ENCODE assay signal across 14 cellular contexts in genomic region chr12:79883216-79883615, GRCh38. TPM values are rescaled to one million over a fixed set of nuclear protein-coding genes. Genes with fewer than 3 reads are reported as not detected.
DNase-seq lines count a peak whose midpoint lies in the region; ATAC-seq, FAIRE-seq and TF ChIP-seq lines count a peak whose summit lies in the region.
"Had no signal": no experiment of that assay in that cellular context is flagged by ENCODE, and none has a peak within 500 bp of the region (broad histone marks: within the 10 kb centered on the region; RNA-seq: fewer than 3 reads in every experiment).

No MANE protein-coding gene starts in this region.

- no peaks in the 10 kb centered on the region for H3K27me3 Mint-ChIP-seq in dendritic cell treated with granulocyte-macrophage colony-stimulating factor and Interleukin-4, amounts not matched to agents 40 ng/mL and 50 ng/mL, for 4 days
- H3K27me3 Mint-ChIP-seq: CD4-positive, alpha-beta memory T cell had no signal

- H3K27ac Mint-ChIP-seq in dendritic cell treated with granulocyte-macrophage colony-stimulating factor and Interleukin-4, amounts not matched to agents 40 ng/mL and 50 ng/mL, for 4 days, result peak overlapping the region; percentile 65

- intact Hi-C loops in dendritic cell treated with granulocyte-macrophage colony-stimulating factor and Interleukin-4, amounts not matched to agents 40 ng/mL and 50 ng/mL, for 4 days (cut with micrococcal nuclease), result no loop called here
- intact Hi-C loops in left colon (cut with DNase I, micrococcal nuclease), result no loop called here

- FAIRE-seq in H54 (lab: Jason Lieb, UNC) (peak; percentile 81), RCC 7860 (lab: Jason Lieb, UNC) (peak; percentile 59)

- H2AFZ ChIP-seq in osteoblast (ENCODE audit: low read length), result no peak overlapping the region

- no peaks in the 10 kb centered on the region for H3K36me3 ChIP-seq in osteoblast (ENCODE audit: insufficient read depth, low read length)
- H3K36me3 ChIP-seq: right lobe of liver had no signal

- no peak for TF ChIP-seq CTCF in osteoblast (IDR thresholded peaks at IDR 0.05; ENCODE audit: extremely low read depth, low read depth, low read length)

- no peaks in the 10 kb centered on the region for H3K27me3 ChIP-seq in osteoblast (ENCODE audit: insufficient read depth, low read length)
- H3K27me3 ChIP-seq: right lobe of liver had no signal

- peaks cover 38% of the 10 kb centered on the region for H3K4me1 ChIP-seq in osteoblast (ENCODE audit: insufficient read depth, low read length)

- H3K9me3 Mint-ChIP-seq in dendritic cell treated with granulocyte-macrophage colony-stimulating factor and Interleukin-4, amounts not matched to agents 40 ng/mL and 50 ng/mL, for 4 days, result no peaks in the 10 kb centered on the region
- H3K9me3 Mint-ChIP-seq: CD4-positive, alpha-beta memory T cell; immature natural killer cell had no signal

- H3K27ac ChIP-seq in osteoblast (ENCODE audit: low read depth, low read length), result peak overlapping the region; percentile 16
- H3K27ac ChIP-seq: right lobe of liver had no signal

- H3K9me3 ChIP-seq in osteoblast (ENCODE audit: low read depth, low read length), result no peaks in the 10 kb centered on the region
- H3K9me3 ChIP-seq: right lobe of liver had no signal

- peaks cover 99% of the 10 kb centered on the region for H3K79me2 ChIP-seq in osteoblast (ENCODE audit: insufficient read depth, low read length)

- peaks cover 30% of the 10 kb centered on the region for H3K36me3 Mint-ChIP-seq in dendritic cell treated with granulocyte-macrophage colony-stimulating factor and Interleukin-4, amounts not matched to agents 40 ng/mL and 50 ng/mL, for 4 days (ENCODE audit: low read depth)
- H3K36me3 Mint-ChIP-seq: immature natural killer cell had no signal

- no peak overlapping the region for H3K4me3 Mint-ChIP-seq in dendritic cell treated with granulocyte-macrophage colony-stimulating factor and Interleukin-4, amounts not matched to agents 40 ng/mL and 50 ng/mL, for 4 days

- H3K4me3 ChIP-seq in osteoblast (ENCODE audit: insufficient read depth, low read length), result no peak overlapping the region
- H3K4me3 ChIP-seq: right lobe of liver had no signal

- peaks cover 48% of the 10 kb centered on the region for H3K4me1 Mint-ChIP-seq in dendritic cell treated with granulocyte-macrophage colony-stimulating factor and Interleukin-4, amounts not matched to agents 40 ng/mL and 50 ng/mL, for 4 days (ENCODE audit: low read depth)

- peak overlapping the region; percentile 3 for H3K4me2 ChIP-seq in osteoblast (ENCODE audit: insufficient read depth, low read length)

- no peak for ATAC-seq in left colon
- ATAC-seq: esophagus mucosa, right lobe of liver had no signal

- DNase-seq in H54 (ENCODE audit: insufficient read length, low spot score) (no peak), RCC 7860 (ENCODE audit: low spot score) (peak; percentile 18), osteoblast (ENCODE audit: insufficient read length, low spot score, missing footprints) (no peak), activated gamma-delta T cell (lab: John Stamatoyannopoulos, UW) (no peak), NCI-H1930 (lab: John Stamatoyannopoulos, UW) (no peak), left colon (no peak), NCI-H82 (lab: John Stamatoyannopoulos, UW) (no peak)
- DNase-seq: CD4-positive, alpha-beta memory T cell; immature natural killer cell; NCI-H1436 treated with DMSO at 0.1 percent for 48 hours; right lobe of liver; Right ventricle myocardium superior had no signal

- H4K20me1 ChIP-seq in osteoblast (ENCODE audit: insufficient read depth, low read length), result peaks cover 27% of the 10 kb centered on the region

- TF ChIP-seq POLR2A in H54 (IDR thresholded peaks at IDR 0.05; ENCODE audit: low read depth, low read length), result no peak

RNA-seq across cellular contexts. Expression of gene PPP1R12A, which starts 51.7 kb away (rescaled TPM):
- total RNA-seq in osteoblast (118 and 165 TPM in 2 replicates), left colon (10 to 100 TPM; 61.4 to 87.6 TPM)
